ENCODE assay signal across 8 cellular contexts in the genomic region with DNA sequence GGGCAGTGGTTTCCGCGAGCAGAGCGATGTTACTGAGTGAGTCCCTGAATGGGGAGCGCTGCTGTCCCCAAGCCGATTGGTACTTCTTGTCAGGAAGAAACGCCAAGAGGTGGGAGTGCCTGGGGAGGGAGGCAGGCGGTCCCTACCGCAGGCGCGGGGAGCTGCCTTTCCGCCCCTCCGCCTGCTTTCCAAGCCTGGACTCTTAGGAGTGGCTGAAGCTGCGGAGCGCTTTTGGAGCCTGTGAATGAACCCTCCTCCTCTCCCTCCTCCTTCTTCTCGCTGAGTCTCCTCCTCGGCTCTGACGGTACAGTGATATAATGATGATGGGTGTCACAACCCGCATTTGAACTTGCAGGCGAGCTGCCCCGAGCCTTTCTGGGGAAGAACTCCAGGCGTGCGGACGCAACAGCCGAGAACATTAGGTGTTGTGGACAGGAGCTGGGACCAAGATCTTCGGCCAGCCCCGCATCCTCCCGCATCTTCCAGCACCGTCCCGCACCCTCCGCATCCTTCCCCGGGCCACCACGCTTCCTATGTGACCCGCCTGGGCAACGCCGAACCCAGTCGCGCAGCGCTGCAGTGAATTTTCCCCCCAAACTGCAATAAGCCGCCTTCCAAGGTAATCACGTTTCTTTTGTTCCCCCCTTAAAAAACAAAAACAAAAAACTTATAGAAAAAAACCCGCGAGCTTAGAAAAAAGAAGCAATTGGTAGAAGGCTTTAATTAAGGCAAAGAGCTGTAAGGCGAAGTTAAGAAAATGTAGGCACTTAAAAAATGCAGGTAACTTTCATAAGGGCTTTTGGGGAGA. TPM values are rescaled to one million over a fixed set of nuclear protein-coding genes. Genes with fewer than 3 reads are reported as not detected.
DNase-seq lines count a peak whose midpoint lies in the region; ATAC-seq and TF ChIP-seq lines count a peak whose summit lies in the region.

TSS of gene VCAN (plus strand) at position 340 of the 808 bp plus-strand sequence. CDS start 11,775 bp downstream, outside the sequence.

- no peaks in the 10 kb centered on the region for H3K9me3 ChIP-seq in body of pancreas

- H3K27ac ChIP-seq in body of pancreas = peak within 1 kb of the TSS in 2 of 4 donors; percentile 13 to 24

- H3K4me1 ChIP-seq in body of pancreas = peaks cover 37% of the 10 kb centered on the region

- H3K27me3 ChIP-seq in body of pancreas = peaks cover 0 to 22% of the 10 kb centered on the region in 2 donors

- TF ChIP-seq CTCF in body of pancreas (IDR thresholded peaks at IDR 0.05) = no peak

- WGBS in body of pancreas, 2 donors = 4 to 6% methylated on average over 39 to 43 of the region's 43 CpGs

- no peaks in the 10 kb centered on the region for H3K36me3 ChIP-seq in body of pancreas (replicated peaks in 1 of 2; ENCODE audit: insufficient read depth in 1 of 2, low read depth in 2 of 2)

- in situ Hi-C loops in G401 (cut with HindIII; ENCODE audit: low sequenced_read_pairs) = no loop called here

- intact Hi-C loops in body of pancreas (cut with DNase I) = no loop called here

- H3K4me3 ChIP-seq in body of pancreas (no peak within 1 kb of the TSS), iPS-11a (ENCODE audit: low read depth, low read length) (peak within 1 kb of the TSS; percentile 92)

- DNase-seq in G401 (ENCODE audit: low spot score) (peak; percentile 30), NCI-H2227 (lab: John Stamatoyannopoulos, UW; ENCODE audit: unreplicated experiment) (peak; percentile 80), body of pancreas (peak; percentile 15 to 46 (median 23)), retina (peak; percentile 87), RPMI8226 (no peak), NCI-H226 (no peak)

- TF ChIP-seq POLR2A in body of pancreas (IDR thresholded peaks at IDR 0.05) (peak in 1 of 3 donors; percentile 40), GM18505 (IDR thresholded peaks at IDR 0.05; ENCODE audit: borderline replicate concordance, extremely low read depth, insufficient read depth, insufficient read length) (no peak)

- ATAC-seq in body of pancreas = no peak
- ATAC-seq in GM18505 (IDR thresholded peaks at IDR 0.05; ENCODE audit: unreplicated experiment) = no peak

RNA-seq across cellular contexts. Expression of gene VCAN, which starts in this region (rescaled TPM):
- total RNA-seq in G401 (2014; rRNA removed; shearing (Covaris generic)) = 11.9 and 27.1 TPM in 2 replicates
- 10 to 100 TPM; 19.4 to 33.7 TPM for total RNA-seq in body of pancreas

Comparison
In these comparisons a context has a peak if more than half of its experiments do, and no peak if none do; other contexts are left out.
1. DNase-seq: peak in G401 (single experiment), NCI-H2227 (single experiment), body of pancreas (4 of 4) and retina (single experiment); none in RPMI8226 (single experiment) and NCI-H226 (single experiment).